26 cellular contexts compared by ENCODE assay signal in genomic region chr6:148583631-148584030, GRCh38.
DNase-seq lines count a peak whose midpoint lies in the region; ATAC-seq, FAIRE-seq and TF ChIP-seq lines count a peak whose summit lies in the region.
"Had no signal": no experiment of that assay in that cellular context is flagged by ENCODE, and none has a peak within 500 bp of the region (broad histone marks: within the 10 kb centered on the region; RNA-seq: fewer than 3 reads in every experiment).

No MANE protein-coding gene starts in this region.

- intact Hi-C loops in K562 (cut with micrococcal nuclease) = no loop called here
- intact Hi-C loops in testis (cut with DNase I; ENCODE audit: low total_unique reads) = no loop called here

- POLR2A ChIA-PET in HEK293 (lab: Yijun Ruan, JAX) = no interaction called here
- POLR2A ChIA-PET in K562 (lab: Yijun Ruan, JAX) = no interaction called here
- POLR2A ChIA-PET in T-cell (lab: Charles Lee) = no interaction called here

- H3K9ac ChIP-seq in astrocyte (ENCODE audit: low read length) (no peak overlapping the region), K562 (ENCODE audit: insufficient read depth in 1 of 2, low read depth in 2 of 2, low read length in 2 of 2) (no peak overlapping the region)
- H3K9ac ChIP-seq: BLaER1 had no signal

- DNase-seq in astrocyte (ENCODE audit: low read depth) = peak; percentile 44
- DNase-seq in K562 (ENCODE audit: extremely low read depth in 1 of 4, low spot score in 3 of 4) = no peak
- no peak for DNase-seq in endothelial cell (ENCODE audit: low spot score)
- DNase-seq in testis = no peak
- no peak for DNase-seq in T-cell
- DNase-seq: 8988T; ACHN; BE2C; C1 segment of cervical spinal cord; CD4-positive, alpha-beta memory T cell; CD4-positive, CD25-positive, alpha-beta regulatory T cell; CD8-positive, alpha-beta memory T cell; COR-L47; DMS 273 treated with DMSO at 0.1 percent for 48 hours; DMS153; DMS53; DMS79; DND-41; EL; GDM1 had no signal

- H3K4me1 Mint-ChIP-seq in astrocyte (ENCODE audit: low read depth, unreplicated experiment) = no peaks in the 10 kb centered on the region
- no peaks in the 10 kb centered on the region for H3K4me1 Mint-ChIP-seq in endothelial cell (ENCODE audit: unreplicated experiment)
- no peaks in the 10 kb centered on the region for H3K4me1 Mint-ChIP-seq in T-cell
- H3K4me1 Mint-ChIP-seq: CD4-positive, alpha-beta memory T cell; CD4-positive, CD25-positive, alpha-beta regulatory T cell; CD8-positive, alpha-beta memory T cell had no signal

- in situ Hi-C loops in K562 (cut with MboI) = no loop called here

- BruUV-seq in K562 (replicated peaks; lab: Mats Ljungman, UMichigan) = no TSS peak

- TF ChIP-seq EP300 in K562 (IDR thresholded peaks at IDR 0.05; ENCODE audit: low read length) = no peak

- H3K27ac Mint-ChIP-seq in astrocyte (ENCODE audit: unreplicated experiment) (no peak overlapping the region), endothelial cell (ENCODE audit: unreplicated experiment) (no peak overlapping the region), T-cell (no peak overlapping the region)
- H3K27ac Mint-ChIP-seq: CD14-positive monocyte; CD4-positive, alpha-beta memory T cell; CD4-positive, CD25-positive, alpha-beta regulatory T cell; CD8-positive, alpha-beta memory T cell had no signal

- no peak for ATAC-seq in K562
- ATAC-seq in T-cell (replicated peaks in 1 of 4) = no peak

- no peak for TF ChIP-seq CTCF in HEK293 (tag by site-specific recombination; IDR thresholded peaks at IDR 0.05)
- TF ChIP-seq CTCF in astrocyte (IDR thresholded peaks at IDR 0.05; ENCODE audit: insufficient read depth, low read depth, low read length) = no peak
- TF ChIP-seq CTCF in K562 (IDR thresholded peaks at IDR 0.05 in 2 of 3, conservative IDR thresholded peaks at IDR 0.05 in 1 of 3; ENCODE audit: insufficient read depth in 2 of 3, low read depth in 1 of 3, low read length in 3 of 3) = no peak
- no peak for TF ChIP-seq CTCF in endothelial cell (IDR thresholded peaks at IDR 0.05; ENCODE audit: unreplicated experiment)
- no peak for TF ChIP-seq CTCF in testis (IDR thresholded peaks at IDR 0.05)

- H4K20me1 ChIP-seq in astrocyte (ENCODE audit: insufficient read depth, low read length) = no peaks in the 10 kb centered on the region
- no peaks in the 10 kb centered on the region for H4K20me1 ChIP-seq in K562 (replicated peaks; ENCODE audit: control insufficient read depth, insufficient read depth, low read length)
- H4K20me1 ChIP-seq: BLaER1 had no signal

- H3K36me3 Mint-ChIP-seq in astrocyte (ENCODE audit: low read depth, unreplicated experiment) (no peaks in the 10 kb centered on the region), endothelial cell (ENCODE audit: low read depth, unreplicated experiment) (peaks cover 19% of the 10 kb centered on the region), T-cell (no peaks in the 10 kb centered on the region)
- H3K36me3 Mint-ChIP-seq: CD14-positive monocyte had no signal

- H3K79me2 ChIP-seq in astrocyte (ENCODE audit: insufficient read depth, low read length) (no peaks in the 10 kb centered on the region), K562 (ENCODE audit: control insufficient read depth, insufficient read depth, low read length) (no peaks in the 10 kb centered on the region)

- TF ChIP-seq RAD21 in K562 (CRISPR knock-in tag; conservative IDR thresholded peaks at IDR 0.05 in 1 of 2, IDR thresholded peaks at IDR 0.05 in 1 of 2) = no peak

- H3K9me3 ChIP-seq in HEK293 (ENCODE audit: control insufficient read depth, insufficient read depth, low read depth, low read length) (no peaks in the 10 kb centered on the region), astrocyte (ENCODE audit: insufficient read depth, low read depth, low read length) (no peaks in the 10 kb centered on the region), K562 (replicated peaks; ENCODE audit: control insufficient read depth, insufficient read depth, low read depth, low read length) (no peaks in the 10 kb centered on the region), testis (no peaks in the 10 kb centered on the region)
- H3K9me3 ChIP-seq: BE2C had no signal

- H3K4me1 ChIP-seq in HEK293 (ENCODE audit: control insufficient read depth, insufficient read depth, low read length) = no peaks in the 10 kb centered on the region
- H3K4me1 ChIP-seq in astrocyte (ENCODE audit: insufficient read depth, low read length) = no peaks in the 10 kb centered on the region
- no peaks in the 10 kb centered on the region for H3K4me1 ChIP-seq in K562 (replicated peaks in 1 of 2; ENCODE audit: control insufficient read depth in 2 of 2, insufficient read depth in 2 of 2, low read length in 2 of 2)
- H3K4me1 ChIP-seq in testis = no peaks in the 10 kb centered on the region
- H3K4me1 ChIP-seq: BE2C, BLaER1 had no signal

- H3K27me3 ChIP-seq in astrocyte (ENCODE audit: insufficient read depth, low read length) = no peaks in the 10 kb centered on the region
- no peaks in the 10 kb centered on the region; a peak in 2 of 5 replicates for H3K27me3 ChIP-seq in K562 (ENCODE audit: control insufficient read depth in 2 of 2, insufficient read depth in 2 of 2, low read length in 2 of 2)
- no peaks in the 10 kb centered on the region for H3K27me3 ChIP-seq in testis
- H3K27me3 ChIP-seq: BLaER1 had no signal

- H3K36me3 ChIP-seq in HEK293 (ENCODE audit: control insufficient read depth in 2 of 2, insufficient read depth in 1 of 2, low read length in 2 of 2) (no peaks in the 10 kb centered on the region), astrocyte (ENCODE audit: insufficient read depth, low read length) (no peaks in the 10 kb centered on the region), K562 (ENCODE audit: control insufficient read depth, insufficient read depth, low read length) (no peaks in the 10 kb centered on the region), testis (ENCODE audit: low read depth, missing control alignments) (no peaks in the 10 kb centered on the region)
- H3K36me3 ChIP-seq: BE2C, BLaER1 had no signal

- FAIRE-seq in astrocyte (lab: Jason Lieb, UNC) = no peak
- FAIRE-seq in K562 (lab: Jason Lieb, UNC) = no peak
- FAIRE-seq: A204.1, GM12891, GM19239 had no signal

- WGBS in K562 (ENCODE audit: insufficient coverage, low coverage, missing lambda C conversion rate) = under 1% methylated on average over 5 of the region's 5 CpGs
- WGBS in testis, 2 donors = 90 to 94% methylated on average over 5 of the region's 5 CpGs

- H3K4me3 Mint-ChIP-seq in astrocyte (ENCODE audit: unreplicated experiment) = no peak overlapping the region
- no peak overlapping the region for H3K4me3 Mint-ChIP-seq in endothelial cell (ENCODE audit: unreplicated experiment)
- H3K4me3 Mint-ChIP-seq in T-cell = no peak overlapping the region
- H3K4me3 Mint-ChIP-seq: CD14-positive monocyte; CD4-positive, alpha-beta memory T cell; CD4-positive, CD25-positive, alpha-beta regulatory T cell; CD8-positive, alpha-beta memory T cell had no signal

- H2AFZ ChIP-seq in astrocyte (ENCODE audit: low read depth, low read length) (no peak overlapping the region), K562 (ENCODE audit: low read depth, low read length) (no peak overlapping the region)

- no peak overlapping the region for H3K27ac ChIP-seq in HEK293 (ENCODE audit: extremely low read depth, low read depth, low read length)
- H3K27ac ChIP-seq in astrocyte (ENCODE audit: low read depth, low read length) = no peak overlapping the region
- no peak overlapping the region for H3K27ac ChIP-seq in K562 (ENCODE audit: extremely low read depth, low read depth, low read length)
- H3K27ac ChIP-seq in testis = no peak overlapping the region
- H3K27ac ChIP-seq: BLaER1 had no signal

- H3K27me3 Mint-ChIP-seq in astrocyte (ENCODE audit: low read depth, unreplicated experiment) (peaks cover 3% of the 10 kb centered on the region), endothelial cell (ENCODE audit: unreplicated experiment) (peaks cover 2% of the 10 kb centered on the region), T-cell (peaks cover 38 to 47% of the 10 kb centered on the region in 2 donors)

- CTCF ChIA-PET in HEK293 (lab: Yijun Ruan, JAX) (interaction anchor here (1.1 kb wide), 1 partner anchor 25 kb away, joined by 3 read pairs; no protein-coding TSS in a partner anchor), K562 (lab: Yijun Ruan, JAX; ENCODE audit: low intra/inter-chr PET ratio) (no interaction called here), T-cell (lab: Charles Lee) (no interaction called here)

- TF ChIP-seq POLR2A in K562 (conservative IDR thresholded peaks at IDR 0.05) = no peak
- TF ChIP-seq POLR2A in testis (IDR thresholded peaks at IDR 0.05) = no peak

- H3K4me3 ChIP-seq in HEK293 (ENCODE audit: low read depth, low read length) = no peak overlapping the region
- no peak overlapping the region for H3K4me3 ChIP-seq in astrocyte (ENCODE audit: insufficient read depth, low read depth, low read length)
- no peak overlapping the region for H3K4me3 ChIP-seq in K562
- H3K4me3 ChIP-seq in testis = no peak overlapping the region
- H3K4me3 ChIP-seq: BLaER1 had no signal

- H3K9me3 Mint-ChIP-seq in astrocyte (ENCODE audit: unreplicated experiment) (peaks cover 32% of the 10 kb centered on the region), endothelial cell (ENCODE audit: unreplicated experiment) (peaks cover 8% of the 10 kb centered on the region), T-cell (peaks cover 10 to 24% (median 20%) of the 10 kb centered on the region in 3 donors)

- no peaks in the 10 kb centered on the region for H3K9me1 ChIP-seq in K562 (ENCODE audit: control insufficient read depth, insufficient read depth, low read length)

- H3K4me2 ChIP-seq in astrocyte (ENCODE audit: low read length) (no peak overlapping the region), K562 (ENCODE audit: insufficient read depth, low read length) (no peak overlapping the region)
- H3K4me2 ChIP-seq: BLaER1 had no signal

TF ChIP-seq in K562, 482 proteins besides CTCF, POLR2A, EP300 and RAD21 (continues in another document):
- TF ChIP-seq, protein P1, sequence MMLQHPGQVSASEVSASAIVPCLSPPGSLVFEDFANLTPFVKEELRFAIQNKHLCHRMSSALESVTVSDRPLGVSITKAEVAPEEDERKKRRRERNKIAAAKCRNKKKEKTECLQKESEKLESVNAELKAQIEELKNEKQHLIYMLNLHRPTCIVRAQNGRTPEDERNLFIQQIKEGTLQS (IDR thresholded peaks at IDR 0.05) = peak; percentile 67
- TF ChIP-seq, protein P1 (CRISPR knock-in tag; conservative IDR thresholded peaks at IDR 0.05) = no peak
- peak; percentile 63; the same call in 1 of the 2 replicates for TF ChIP-seq ATF7 (IDR thresholded peaks at IDR 0.05)

Comparison
In these comparisons a context has a peak if more than half of its experiments do, and no peak if none do; other contexts are left out.
1. Of the 44 proteins assayed by ChIP-seq in both K562 and HEK293: peak only in K562: none; only in HEK293: ATF2; in both: none; in neither: 43.